ENCODE assay signal across 1 cellular context in the genomic region with DNA sequence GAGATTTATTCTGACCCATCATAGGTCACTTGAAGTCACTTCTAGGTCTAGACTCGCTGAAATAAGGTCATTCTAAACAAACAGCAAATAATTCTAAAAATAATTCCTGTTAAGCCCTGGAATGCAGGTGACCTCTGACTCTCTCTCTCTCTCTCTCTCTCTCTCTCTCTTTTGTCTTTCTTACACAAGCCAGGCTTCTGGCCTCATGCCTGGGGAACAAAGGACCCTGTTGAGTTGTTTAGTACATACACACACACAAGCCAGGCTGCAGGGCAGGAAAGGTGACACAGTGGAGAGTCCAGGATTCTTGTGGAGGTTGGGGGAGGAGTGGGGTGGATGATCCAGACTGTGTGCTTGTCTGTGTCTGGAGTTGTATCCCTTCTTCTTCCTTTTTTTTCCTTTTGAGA.
TF ChIP-seq lines count a peak whose summit lies in the region.

No MANE protein-coding gene starts in this region.

TF ChIP-seq in HepG2, 621 proteins besides CTCF, POLR2A, EP300 and RAD21 (continued from another document and continues in another):
- TF ChIP-seq HNRNPH1 (optimal IDR thresholded peaks at IDR 0.05; ENCODE audit: low read depth, low read length) (no peak), ZNF552 (CRISPR knock-in tag; IDR thresholded peaks at IDR 0.05; ENCODE audit: borderline replicate concordance) (no peak), LCORL (IDR thresholded peaks at IDR 0.05) (peak; percentile 97), LCORL (CRISPR knock-in tag; IDR thresholded peaks at IDR 0.05) (peak; percentile 94), PHF5A (CRISPR knock-in tag; IDR thresholded peaks at IDR 0.05; ENCODE audit: low read depth, unreplicated experiment) (peak; percentile 97), MATR3 (CRISPR knock-in tag; IDR thresholded peaks at IDR 0.05) (no peak), SNAI1 (CRISPR knock-in tag; IDR thresholded peaks at IDR 0.05; ENCODE audit: borderline replicate concordance) (no peak), ZNF766 (CRISPR knock-in tag; IDR thresholded peaks at IDR 0.05; ENCODE audit: borderline replicate concordance) (no peak), ZNF792 (CRISPR knock-in tag; IDR thresholded peaks at IDR 0.05) (0 out of 2 replicates have a peak, but pooled peaks have one; percentile 56), ZNF615 (CRISPR knock-in tag; IDR thresholded peaks at IDR 0.05; ENCODE audit: borderline replicate concordance) (0 out of 2 replicates have a peak, but pooled peaks have one; percentile 87), ZNF569 (CRISPR knock-in tag; IDR thresholded peaks at IDR 0.05; ENCODE audit: borderline replicate concordance) (no peak), RXRB (CRISPR knock-in tag; IDR thresholded peaks at IDR 0.05; ENCODE audit: borderline replicate concordance) (peak; percentile 96), RAD51 (IDR thresholded peaks at IDR 0.05; ENCODE audit: borderline replicate concordance) (no peak), MZF1 (CRISPR knock-in tag; IDR thresholded peaks at IDR 0.05; ENCODE audit: borderline replicate concordance) (no peak)
- TF ChIP-seq, protein P1, sequence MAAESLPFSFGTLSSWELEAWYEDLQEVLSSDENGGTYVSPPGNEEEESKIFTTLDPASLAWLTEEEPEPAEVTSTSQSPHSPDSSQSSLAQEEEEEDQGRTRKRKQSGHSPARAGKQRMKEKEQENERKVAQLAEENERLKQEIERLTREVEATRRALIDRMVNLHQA (CRISPR knock-in tag; IDR thresholded peaks at IDR 0.05): no peak
- TF ChIP-seq, protein P2, sequence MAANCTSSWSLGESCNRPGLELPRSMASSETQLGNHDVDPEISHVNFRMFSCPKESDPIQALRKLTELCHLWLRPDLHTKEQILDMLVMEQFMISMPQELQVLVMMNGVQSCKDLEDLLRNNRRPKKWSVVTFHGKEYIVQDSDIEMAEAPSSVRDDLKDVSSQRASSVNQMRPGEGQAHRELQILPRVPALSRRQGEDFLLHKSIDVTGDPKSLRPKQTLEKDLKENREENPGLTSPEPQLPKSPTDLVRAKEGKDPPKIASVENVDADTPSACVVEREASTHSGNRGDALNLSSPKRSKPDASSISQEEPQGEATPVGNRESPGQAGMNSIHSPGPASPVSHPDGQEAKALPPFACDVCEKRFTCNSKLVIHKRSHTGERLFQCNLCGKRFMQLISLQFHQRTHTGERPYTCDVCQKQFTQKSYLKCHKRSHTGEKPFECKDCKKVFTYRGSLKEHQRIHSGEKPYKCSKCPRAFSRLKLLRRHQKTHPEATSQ (CRISPR knock-in tag; IDR thresholded peaks at IDR 0.05; ENCODE audit: borderline replicate concordance): peak; percentile 38; the same call in 1 of the 2 replicates
- TF ChIP-seq, protein P3, sequence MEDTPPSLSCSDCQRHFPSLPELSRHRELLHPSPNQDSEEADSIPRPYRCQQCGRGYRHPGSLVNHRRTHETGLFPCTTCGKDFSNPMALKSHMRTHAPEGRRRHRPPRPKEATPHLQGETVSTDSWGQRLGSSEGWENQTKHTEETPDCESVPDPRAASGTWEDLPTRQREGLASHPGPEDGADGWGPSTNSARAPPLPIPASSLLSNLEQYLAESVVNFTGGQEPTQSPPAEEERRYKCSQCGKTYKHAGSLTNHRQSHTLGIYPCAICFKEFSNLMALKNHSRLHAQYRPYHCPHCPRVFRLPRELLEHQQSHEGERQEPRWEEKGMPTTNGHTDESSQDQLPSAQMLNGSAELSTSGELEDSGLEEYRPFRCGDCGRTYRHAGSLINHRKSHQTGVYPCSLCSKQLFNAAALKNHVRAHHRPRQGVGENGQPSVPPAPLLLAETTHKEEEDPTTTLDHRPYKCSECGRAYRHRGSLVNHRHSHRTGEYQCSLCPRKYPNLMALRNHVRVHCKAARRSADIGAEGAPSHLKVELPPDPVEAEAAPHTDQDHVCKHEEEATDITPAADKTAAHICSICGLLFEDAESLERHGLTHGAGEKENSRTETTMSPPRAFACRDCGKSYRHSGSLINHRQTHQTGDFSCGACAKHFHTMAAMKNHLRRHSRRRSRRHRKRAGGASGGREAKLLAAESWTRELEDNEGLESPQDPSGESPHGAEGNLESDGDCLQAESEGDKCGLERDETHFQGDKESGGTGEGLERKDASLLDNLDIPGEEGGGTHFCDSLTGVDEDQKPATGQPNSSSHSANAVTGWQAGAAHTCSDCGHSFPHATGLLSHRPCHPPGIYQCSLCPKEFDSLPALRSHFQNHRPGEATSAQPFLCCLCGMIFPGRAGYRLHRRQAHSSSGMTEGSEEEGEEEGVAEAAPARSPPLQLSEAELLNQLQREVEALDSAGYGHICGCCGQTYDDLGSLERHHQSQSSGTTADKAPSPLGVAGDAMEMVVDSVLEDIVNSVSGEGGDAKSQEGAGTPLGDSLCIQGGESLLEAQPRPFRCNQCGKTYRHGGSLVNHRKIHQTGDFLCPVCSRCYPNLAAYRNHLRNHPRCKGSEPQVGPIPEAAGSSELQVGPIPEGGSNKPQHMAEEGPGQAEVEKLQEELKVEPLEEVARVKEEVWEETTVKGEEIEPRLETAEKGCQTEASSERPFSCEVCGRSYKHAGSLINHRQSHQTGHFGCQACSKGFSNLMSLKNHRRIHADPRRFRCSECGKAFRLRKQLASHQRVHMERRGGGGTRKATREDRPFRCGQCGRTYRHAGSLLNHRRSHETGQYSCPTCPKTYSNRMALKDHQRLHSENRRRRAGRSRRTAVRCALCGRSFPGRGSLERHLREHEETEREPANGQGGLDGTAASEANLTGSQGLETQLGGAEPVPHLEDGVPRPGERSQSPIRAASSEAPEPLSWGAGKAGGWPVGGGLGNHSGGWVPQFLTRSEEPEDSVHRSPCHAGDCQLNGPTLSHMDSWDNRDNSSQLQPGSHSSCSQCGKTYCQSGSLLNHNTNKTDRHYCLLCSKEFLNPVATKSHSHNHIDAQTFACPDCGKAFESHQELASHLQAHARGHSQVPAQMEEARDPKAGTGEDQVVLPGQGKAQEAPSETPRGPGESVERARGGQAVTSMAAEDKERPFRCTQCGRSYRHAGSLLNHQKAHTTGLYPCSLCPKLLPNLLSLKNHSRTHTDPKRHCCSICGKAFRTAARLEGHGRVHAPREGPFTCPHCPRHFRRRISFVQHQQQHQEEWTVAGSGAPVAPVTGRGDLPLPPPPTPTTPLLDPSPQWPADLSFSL (CRISPR knock-in tag; IDR thresholded peaks at IDR 0.05): peak; percentile 91
- TF ChIP-seq, protein P4, sequence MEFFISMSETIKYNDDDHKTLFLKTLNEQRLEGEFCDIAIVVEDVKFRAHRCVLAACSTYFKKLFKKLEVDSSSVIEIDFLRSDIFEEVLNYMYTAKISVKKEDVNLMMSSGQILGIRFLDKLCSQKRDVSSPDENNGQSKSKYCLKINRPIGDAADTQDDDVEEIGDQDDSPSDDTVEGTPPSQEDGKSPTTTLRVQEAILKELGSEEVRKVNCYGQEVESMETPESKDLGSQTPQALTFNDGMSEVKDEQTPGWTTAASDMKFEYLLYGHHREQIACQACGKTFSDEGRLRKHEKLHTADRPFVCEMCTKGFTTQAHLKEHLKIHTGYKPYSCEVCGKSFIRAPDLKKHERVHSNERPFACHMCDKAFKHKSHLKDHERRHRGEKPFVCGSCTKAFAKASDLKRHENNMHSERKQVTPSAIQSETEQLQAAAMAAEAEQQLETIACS (CRISPR knock-in tag; IDR thresholded peaks at IDR 0.05): no peak
- TF ChIP-seq, protein P5, sequence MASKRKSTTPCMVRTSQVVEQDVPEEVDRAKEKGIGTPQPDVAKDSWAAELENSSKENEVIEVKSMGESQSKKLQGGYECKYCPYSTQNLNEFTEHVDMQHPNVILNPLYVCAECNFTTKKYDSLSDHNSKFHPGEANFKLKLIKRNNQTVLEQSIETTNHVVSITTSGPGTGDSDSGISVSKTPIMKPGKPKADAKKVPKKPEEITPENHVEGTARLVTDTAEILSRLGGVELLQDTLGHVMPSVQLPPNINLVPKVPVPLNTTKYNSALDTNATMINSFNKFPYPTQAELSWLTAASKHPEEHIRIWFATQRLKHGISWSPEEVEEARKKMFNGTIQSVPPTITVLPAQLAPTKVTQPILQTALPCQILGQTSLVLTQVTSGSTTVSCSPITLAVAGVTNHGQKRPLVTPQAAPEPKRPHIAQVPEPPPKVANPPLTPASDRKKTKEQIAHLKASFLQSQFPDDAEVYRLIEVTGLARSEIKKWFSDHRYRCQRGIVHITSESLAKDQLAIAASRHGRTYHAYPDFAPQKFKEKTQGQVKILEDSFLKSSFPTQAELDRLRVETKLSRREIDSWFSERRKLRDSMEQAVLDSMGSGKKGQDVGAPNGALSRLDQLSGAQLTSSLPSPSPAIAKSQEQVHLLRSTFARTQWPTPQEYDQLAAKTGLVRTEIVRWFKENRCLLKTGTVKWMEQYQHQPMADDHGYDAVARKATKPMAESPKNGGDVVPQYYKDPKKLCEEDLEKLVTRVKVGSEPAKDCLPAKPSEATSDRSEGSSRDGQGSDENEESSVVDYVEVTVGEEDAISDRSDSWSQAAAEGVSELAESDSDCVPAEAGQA (IDR thresholded peaks at IDR 0.05; ENCODE audit: low read depth): no peak
- TF ChIP-seq, protein P5 (CRISPR knock-in tag; IDR thresholded peaks at IDR 0.05; ENCODE audit: borderline replicate concordance): no peak
- TF ChIP-seq, protein P6, sequence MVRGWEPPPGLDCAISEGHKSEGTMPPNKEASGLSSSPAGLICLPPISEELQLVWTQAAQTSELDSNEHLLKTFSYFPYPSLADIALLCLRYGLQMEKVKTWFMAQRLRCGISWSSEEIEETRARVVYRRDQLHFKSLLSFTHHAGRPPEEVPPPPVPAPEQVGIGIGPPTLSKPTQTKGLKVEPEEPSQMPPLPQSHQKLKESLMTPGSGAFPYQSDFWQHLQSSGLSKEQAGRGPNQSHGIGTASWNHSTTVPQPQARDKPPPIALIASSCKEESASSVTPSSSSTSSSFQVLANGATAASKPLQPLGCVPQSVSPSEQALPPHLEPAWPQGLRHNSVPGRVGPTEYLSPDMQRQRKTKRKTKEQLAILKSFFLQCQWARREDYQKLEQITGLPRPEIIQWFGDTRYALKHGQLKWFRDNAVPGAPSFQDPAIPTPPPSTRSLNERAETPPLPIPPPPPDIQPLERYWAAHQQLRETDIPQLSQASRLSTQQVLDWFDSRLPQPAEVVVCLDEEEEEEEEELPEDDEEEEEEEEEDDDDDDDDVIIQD (CRISPR knock-in tag; IDR thresholded peaks at IDR 0.05; ENCODE audit: low read depth): peak; percentile 48
- TF ChIP-seq, protein P7, sequence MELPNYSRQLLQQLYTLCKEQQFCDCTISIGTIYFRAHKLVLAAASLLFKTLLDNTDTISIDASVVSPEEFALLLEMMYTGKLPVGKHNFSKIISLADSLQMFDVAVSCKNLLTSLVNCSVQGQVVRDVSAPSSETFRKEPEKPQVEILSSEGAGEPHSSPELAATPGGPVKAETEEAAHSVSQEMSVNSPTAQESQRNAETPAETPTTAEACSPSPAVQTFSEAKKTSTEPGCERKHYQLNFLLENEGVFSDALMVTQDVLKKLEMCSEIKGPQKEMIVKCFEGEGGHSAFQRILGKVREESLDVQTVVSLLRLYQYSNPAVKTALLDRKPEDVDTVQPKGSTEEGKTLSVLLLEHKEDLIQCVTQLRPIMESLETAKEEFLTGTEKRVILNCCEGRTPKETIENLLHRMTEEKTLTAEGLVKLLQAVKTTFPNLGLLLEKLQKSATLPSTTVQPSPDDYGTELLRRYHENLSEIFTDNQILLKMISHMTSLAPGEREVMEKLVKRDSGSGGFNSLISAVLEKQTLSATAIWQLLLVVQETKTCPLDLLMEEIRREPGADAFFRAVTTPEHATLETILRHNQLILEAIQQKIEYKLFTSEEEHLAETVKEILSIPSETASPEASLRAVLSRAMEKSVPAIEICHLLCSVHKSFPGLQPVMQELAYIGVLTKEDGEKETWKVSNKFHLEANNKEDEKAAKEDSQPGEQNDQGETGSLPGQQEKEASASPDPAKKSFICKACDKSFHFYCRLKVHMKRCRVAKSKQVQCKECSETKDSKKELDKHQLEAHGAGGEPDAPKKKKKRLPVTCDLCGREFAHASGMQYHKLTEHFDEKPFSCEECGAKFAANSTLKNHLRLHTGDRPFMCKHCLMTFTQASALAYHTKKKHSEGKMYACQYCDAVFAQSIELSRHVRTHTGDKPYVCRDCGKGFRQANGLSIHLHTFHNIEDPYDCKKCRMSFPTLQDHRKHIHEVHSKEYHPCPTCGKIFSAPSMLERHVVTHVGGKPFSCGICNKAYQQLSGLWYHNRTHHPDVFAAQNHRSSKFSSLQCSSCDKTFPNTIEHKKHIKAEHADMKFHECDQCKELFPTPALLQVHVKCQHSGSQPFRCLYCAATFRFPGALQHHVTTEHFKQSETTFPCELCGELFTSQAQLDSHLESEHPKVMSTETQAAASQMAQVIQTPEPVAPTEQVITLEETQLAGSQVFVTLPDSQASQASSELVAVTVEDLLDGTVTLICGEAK (IDR thresholded peaks at IDR 0.05): no peak
- TF ChIP-seq, protein P7 (CRISPR knock-in tag; IDR thresholded peaks at IDR 0.05): peak; percentile 64; the same call in 1 of the 2 replicates
